Comparison of ENCODE assay signal across 12 cellular contexts in the genomic region with DNA sequence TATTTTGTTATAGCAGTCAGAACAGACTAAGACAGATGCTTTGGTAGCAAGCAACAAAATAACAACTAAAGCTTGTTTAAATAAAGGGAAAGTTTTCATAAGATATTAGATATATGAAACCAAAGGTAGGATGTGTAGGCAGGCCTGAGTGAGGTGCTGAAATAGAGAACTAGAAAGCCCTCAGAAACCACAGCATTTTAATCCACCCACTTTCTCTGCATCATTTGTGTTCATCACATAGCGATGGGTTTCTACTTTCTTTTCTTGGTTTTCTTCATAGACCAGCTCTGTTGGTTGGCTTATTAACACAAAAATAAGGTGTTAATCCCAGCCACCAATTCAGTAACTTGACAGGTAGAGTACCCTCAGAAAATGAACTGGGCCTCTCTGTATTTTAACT. TPM values are rescaled to one million over a fixed set of nuclear protein-coding genes. Genes with fewer than 3 reads are reported as not detected.
A peak's percentile ranks its signal among the peaks of the same experiment; 100 is the strongest.
DNase-seq lines count a peak whose midpoint lies in the region; ATAC-seq, FAIRE-seq and TF ChIP-seq lines count a peak whose summit lies in the region.
"Had no signal": no experiment of that assay in that cellular context is flagged by ENCODE, and none has a peak within 500 bp of the region (broad histone marks: within the 10 kb centered on the region; RNA-seq: fewer than 3 reads in every experiment).

No MANE protein-coding gene starts in this region.

- peak; percentile 100 for ATAC-seq in HG02610 (IDR thresholded peaks at IDR 0.05; ENCODE audit: unreplicated experiment)
- peak; percentile 100 for ATAC-seq in HG03378 (IDR thresholded peaks at IDR 0.05; ENCODE audit: unreplicated experiment)
- ATAC-seq: WTC11 had no signal

- no peaks in the 10 kb centered on the region for H3K27me3 ChIP-seq in ovary
- H3K27me3 ChIP-seq: sigmoid colon had no signal

- no peak overlapping the region for H3K27ac ChIP-seq in ovary
- H3K27ac ChIP-seq: sigmoid colon had no signal

- intact Hi-C loops in ovary (cut with DNase I): no loop called here

- DNase-seq in GM12865 (ENCODE audit: low read depth): peak; percentile 62
- DNase-seq in GM19239 (ENCODE audit: insufficient read length, low spot score): no peak
- DNase-seq in ovary: no peak
- DNase-seq in retina: no peak
- DNase-seq in NCI-H1436 (lab: John Stamatoyannopoulos, UW): no peak
- no peak for DNase-seq in NCI-H1048 (lab: John Stamatoyannopoulos, UW)
- DNase-seq: activated naive CD4-positive, alpha-beta T cell treated with anti-CD3 and anti-CD28 coated beads, Interleukin-2, amount 10 ng/mL, durations not matched to agents 7 days and 5 days; midbrain; sigmoid colon had no signal

- no peaks in the 10 kb centered on the region for H3K9me3 ChIP-seq in ovary

- no peak for TF ChIP-seq EP300 in ovary (IDR thresholded peaks at IDR 0.05)

- H3K4me3 ChIP-seq in GM12865 (ENCODE audit: low read depth, low read length) (no peak overlapping the region), ovary (no peak overlapping the region)
- H3K4me3 ChIP-seq: sigmoid colon had no signal

- TF ChIP-seq CTCF in GM12865 (IDR thresholded peaks at IDR 0.05; ENCODE audit: insufficient read depth, low read depth, low read length, missing control alignments): no peak
- no peak for TF ChIP-seq CTCF in ovary (IDR thresholded peaks at IDR 0.05)

- peak; percentile 87 for FAIRE-seq in GM19239 (lab: Jason Lieb, UNC)

- no peaks in the 10 kb centered on the region for H3K36me3 ChIP-seq in ovary
- H3K36me3 ChIP-seq: sigmoid colon had no signal

- no peak for TF ChIP-seq POLR2A in ovary (IDR thresholded peaks at IDR 0.05)

- no peaks in the 10 kb centered on the region for H3K4me1 ChIP-seq in ovary (ENCODE audit: insufficient read depth)
- H3K4me1 ChIP-seq: sigmoid colon had no signal

- 92 to 100% (median 96%) methylated on average over 1 of the region's 1 CpG for WGBS in ovary, 3 donors

RNA-seq across cellular contexts. Expression of a gene that starts 58.6 kb away (rescaled TPM):
- 1,000 to 10,000 TPM; 1,933 to 6,320 (median 2,198) TPM for total RNA-seq in ovary
- polyA plus RNA-seq in ovary: 1,000 to 10,000 TPM; 2,239 to 5,658 TPM
